In genomic region chr10:72227826-72228225, GRCh38 we compare ENCODE assay signal across 1 cellular context.
TF ChIP-seq lines count a peak whose summit lies in the region.

No MANE protein-coding gene starts in this region.

TF ChIP-seq in HepG2, 621 proteins besides CTCF, POLR2A, EP300 and RAD21:
- TF ChIP-seq ZNF788 (CRISPR knock-in tag; IDR thresholded peaks at IDR 0.05; ENCODE audit: borderline replicate concordance) (no peak), SRSF4 (IDR thresholded peaks at IDR 0.05; ENCODE audit: low read depth, low read length, poor library complexity, severe bottlenecking) (no peak), KMT2A (CRISPR knock-in tag; IDR thresholded peaks at IDR 0.05) (no peak), MZF1 (CRISPR knock-in tag; IDR thresholded peaks at IDR 0.05; ENCODE audit: borderline replicate concordance) (no peak), ZNF34 (CRISPR knock-in tag; IDR thresholded peaks at IDR 0.05; ENCODE audit: borderline replicate concordance) (no peak), PRDM15 (CRISPR knock-in tag; IDR thresholded peaks at IDR 0.05) (no peak), BCLAF1 (IDR thresholded peaks at IDR 0.05) (no peak), ZSCAN12 (CRISPR knock-in tag; IDR thresholded peaks at IDR 0.05) (no peak), ZFYVE20 (CRISPR knock-in tag; IDR thresholded peaks at IDR 0.05; ENCODE audit: borderline replicate concordance, low read depth) (no peak), HMGXB3 (CRISPR knock-in tag; IDR thresholded peaks at IDR 0.05; ENCODE audit: borderline replicate concordance) (no peak), POLR2AphosphoS2 (IDR thresholded peaks at IDR 0.05; ENCODE audit: low read depth, low read length) (no peak)
TF ChIP-seq in HepG2: peak in this region for 0.
